Comparison of ENCODE assay signal across 15 cellular contexts in the genomic region with DNA sequence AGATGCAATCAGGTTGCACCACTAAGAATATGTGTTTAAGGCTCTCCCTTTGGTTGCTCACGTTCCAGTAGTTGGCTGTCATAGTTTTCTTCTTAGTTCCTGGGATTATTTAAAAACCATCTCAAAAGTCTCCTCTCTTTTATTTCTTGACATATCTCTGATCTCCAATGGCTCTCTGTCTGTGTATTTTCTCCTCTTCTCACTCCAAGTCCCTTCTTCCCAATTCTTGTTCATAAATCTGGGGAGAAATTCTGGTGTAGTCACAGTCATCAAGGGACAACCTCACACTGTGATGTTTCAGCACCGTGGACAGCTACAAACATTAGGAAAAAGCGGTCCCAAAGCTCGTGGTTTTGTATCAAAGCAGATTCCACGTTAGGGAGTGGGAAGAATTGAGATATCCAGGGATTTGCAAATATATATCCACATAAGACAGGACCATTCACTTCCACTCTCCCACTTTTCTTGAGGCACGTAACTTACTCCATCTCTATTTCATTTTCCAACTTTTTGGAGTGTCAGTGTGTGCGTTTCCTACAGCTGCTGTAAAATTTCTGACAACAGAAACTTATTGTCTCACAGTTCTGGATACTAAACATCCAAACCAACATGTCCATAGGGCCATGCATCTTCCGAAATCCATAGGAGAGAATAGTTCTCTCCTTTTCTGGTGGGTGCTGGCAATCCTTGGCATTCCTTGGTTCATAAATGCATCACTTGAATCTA.
DNase-seq lines count a peak whose midpoint lies in the region; ATAC-seq and TF ChIP-seq lines count a peak whose summit lies in the region.
"Had no signal": no experiment of that assay in that cellular context is flagged by ENCODE, and none has a peak within 500 bp of the region (broad histone marks: within the 10 kb centered on the region; RNA-seq: fewer than 3 reads in every experiment).

No MANE protein-coding gene starts in this region.

- no peaks in the 10 kb centered on the region for H3K27me3 ChIP-seq in cardiac muscle cell
- peaks cover 0 to 4% (median 0%) of the 10 kb centered on the region in 9 donors for H3K27me3 ChIP-seq in heart left ventricle

- H3K36me3 ChIP-seq in cardiac muscle cell (no peaks in the 10 kb centered on the region), heart left ventricle (no peaks in the 10 kb centered on the region)
- H3K36me3 ChIP-seq: WERI-Rb-1 had no signal

- H3K27ac ChIP-seq in cardiac muscle cell = no peak overlapping the region
- no peak overlapping the region for H3K27ac ChIP-seq in heart left ventricle
- H3K27ac ChIP-seq: psoas muscle, WERI-Rb-1 had no signal

- TF ChIP-seq CTCF in cardiac muscle cell (IDR thresholded peaks at IDR 0.05; ENCODE audit: low read depth, low read length) (no peak), heart left ventricle (IDR thresholded peaks at IDR 0.05) (no peak), GM10266 (IDR thresholded peaks at IDR 0.05; ENCODE audit: control insufficient read depth, insufficient read depth, low read depth, missing control alignments) (no peak)

- DNase-seq in cardiac muscle cell (ENCODE audit: low read depth in 1 of 2, low spot score in 1 of 2) = peak; percentile 8 to 77
- no peak for DNase-seq in heart left ventricle
- peak; percentile 33 for DNase-seq in OCI-M1 (lab: John Stamatoyannopoulos, UW)
- DNase-seq in erythroblast (lab: John Stamatoyannopoulos, UW) = peak; percentile 18 to 31
- DNase-seq in stromal cell of bone marrow (ENCODE audit: low read depth) = peak; percentile 3
- DNase-seq in SK-N-DZ (ENCODE audit: low spot score) = no peak
- no peak for DNase-seq in GM10266 (ENCODE audit: extremely low spot score)
- DNase-seq in NCI-H1694 treated with DMSO at 0.1 percent for 48 hours (lab: John Stamatoyannopoulos, UW) = no peak
- DNase-seq: activated T-cell treated with anti-CD3 and anti-CD28 coated beads, Interleukin-2, amount 50 U/mL, for 4 hours; AML-193; midbrain; psoas muscle; stimulated activated CD4-positive, alpha-beta T cell treated with anti-CD3 and anti-CD28 coated beads, Interleukin-4, amount 100 ng/mL, for 1 hour; stimulated activated naive CD8-positive, alpha-beta T cell treated with anti-CD3 and anti-CD28 coated beads, Interleukin-15, Interleukin-2, amounts not matched to agents 100 U/mL and 50 U/mL, for 24 hours; WERI-Rb-1 had no signal

- ATAC-seq in heart left ventricle = no peak
- ATAC-seq: activated T-cell treated with anti-CD3 and anti-CD28 coated beads, Interleukin-2, amount 50 U/mL, for 4 hours; psoas muscle; stimulated activated naive CD8-positive, alpha-beta T cell treated with anti-CD3 and anti-CD28 coated beads, Interleukin-15, Interleukin-2, amounts not matched to agents 100 U/mL and 50 U/mL, for 24 hours had no signal

- WGBS in heart left ventricle, 4 donors = 40 to 43% (median 42%) methylated on average over 8 of the region's 8 CpGs

- H3K4me3 ChIP-seq in cardiac muscle cell (no peak overlapping the region), heart left ventricle (no peak overlapping the region)
- H3K4me3 ChIP-seq: psoas muscle had no signal

- H3K9me3 ChIP-seq in cardiac muscle cell (ENCODE audit: low read depth) (no peaks in the 10 kb centered on the region), heart left ventricle (no peaks in the 10 kb centered on the region)
- H3K9me3 ChIP-seq: psoas muscle had no signal

- intact Hi-C loops in heart left ventricle (cut with DNase I) = no loop called here

- H3K4me1 ChIP-seq in cardiac muscle cell (ENCODE audit: low read depth) (no peaks in the 10 kb centered on the region), heart left ventricle (no peaks in the 10 kb centered on the region)
- H3K4me1 ChIP-seq: psoas muscle had no signal

- TF ChIP-seq POLR2A in heart left ventricle (IDR thresholded peaks at IDR 0.05) = no peak
- TF ChIP-seq POLR2A in erythroblast (IDR thresholded peaks at IDR 0.05; ENCODE audit: low read length) = no peak

Comparison
In these comparisons a context has a peak if more than half of its experiments do, and no peak if none do; other contexts are left out.
1. DNase-seq: peak in cardiac muscle cell (2 of 2), OCI-M1 (single experiment), erythroblast (2 of 2) and stromal cell of bone marrow (single experiment); none in heart left ventricle (0 of 5), SK-N-DZ (single experiment), GM10266 (single experiment) and NCI-H1694 treated with DMSO at 0.1 percent for 48 hours (single experiment).